19 cellular contexts compared by ENCODE assay signal in genomic region chr18:7562491-7562890, GRCh38.
"Had no signal": no experiment of that assay in that cellular context is flagged by ENCODE, and none has a peak within 500 bp of the region (broad histone marks: within the 10 kb centered on the region; RNA-seq: fewer than 3 reads in every experiment).

No MANE protein-coding gene starts in this region.

- DNase-seq: activated CD4-positive, alpha-beta memory T cell treated with anti-CD3 and anti-CD28 coated beads for 36 hours; activated CD4-positive, alpha-beta T cell treated with anti-CD3 and anti-CD28 coated beads for 48 hours; activated effector memory CD4-positive, alpha-beta T cell treated with Interleukin-2 at 50 U/mL for 16 hours; activated naive CD4-positive, alpha-beta T cell treated with anti-CD3 and anti-CD28 coated beads for 36 hours; activated T-cell treated with anti-CD3 and anti-CD28 coated beads, Interleukin-2, amount 50 U/mL, for 72 hours; amygdala; cortex of kidney; effector CD4-positive, alpha-beta T cell; erythroblast; foreskin fibroblast; immature natural killer cell; mesendoderm; naive thymus-derived CD4-positive, alpha-beta T cell; stimulated activated CD4-positive, alpha-beta T cell treated with anti-CD3 and anti-CD28 coated beads, Interleukin-12 subunit alpha, Interleukin-12 subunit beta, amount 100 ng/mL, for 4 hours; stimulated activated CD4-positive, alpha-beta T cell treated with anti-CD3 and anti-CD28 coated beads, Interleukin-4, amount 100 ng/mL, for 4 hours; stimulated activated naive CD8-positive, alpha-beta T cell treated with anti-CD3 and anti-CD28 coated beads, Interleukin-15, Interleukin-2, amounts not matched to agents 100 U/mL and 50 U/mL, for 24 hours; T1000 had no signal

- H3K4me1 Mint-ChIP-seq: neural crest cell had no signal

- ATAC-seq: activated T-cell treated with anti-CD3 and anti-CD28 coated beads, Interleukin-2, amount 50 U/mL, for 72 hours; naive thymus-derived CD4-positive, alpha-beta T cell; stimulated activated naive CD8-positive, alpha-beta T cell treated with anti-CD3 and anti-CD28 coated beads, Interleukin-15, Interleukin-2, amounts not matched to agents 100 U/mL and 50 U/mL, for 24 hours had no signal

- H3K4me3 Mint-ChIP-seq: activated CD4-positive, alpha-beta memory T cell treated with anti-CD3 and anti-CD28 coated beads for 36 hours; activated naive CD4-positive, alpha-beta T cell treated with anti-CD3 and anti-CD28 coated beads for 36 hours; activated T-cell treated with anti-CD3 and anti-CD28 coated beads, Interleukin-2, amount 50 U/mL, for 72 hours; immature natural killer cell; naive thymus-derived CD4-positive, alpha-beta T cell; neural crest cell; T-helper 1 cell treated with Interleukin-12 subunit alpha and Interleukin-12 subunit beta and Interleukin-4 antibody, amounts not matched to agents 30 μg/mL and 1 μg/mL, for 36 hours had no signal

- H3K9me3 Mint-ChIP-seq: activated CD4-positive, alpha-beta memory T cell treated with anti-CD3 and anti-CD28 coated beads for 36 hours; activated naive CD4-positive, alpha-beta T cell treated with anti-CD3 and anti-CD28 coated beads for 36 hours; activated T-cell treated with anti-CD3 and anti-CD28 coated beads, Interleukin-2, amount 50 U/mL, for 72 hours; immature natural killer cell; neural crest cell; T-helper 1 cell treated with Interleukin-12 subunit alpha and Interleukin-12 subunit beta and Interleukin-4 antibody, amounts not matched to agents 30 μg/mL and 1 μg/mL, for 36 hours had no signal

- H3K27ac Mint-ChIP-seq: activated CD4-positive, alpha-beta memory T cell treated with anti-CD3 and anti-CD28 coated beads for 36 hours; activated naive CD4-positive, alpha-beta T cell treated with anti-CD3 and anti-CD28 coated beads for 36 hours; activated T-cell treated with anti-CD3 and anti-CD28 coated beads, Interleukin-2, amount 50 U/mL, for 72 hours; immature natural killer cell; naive thymus-derived CD4-positive, alpha-beta T cell; T-helper 1 cell treated with Interleukin-12 subunit alpha and Interleukin-12 subunit beta and Interleukin-4 antibody, amounts not matched to agents 30 μg/mL and 1 μg/mL, for 36 hours had no signal

- H3K36me3 Mint-ChIP-seq: activated CD4-positive, alpha-beta memory T cell treated with anti-CD3 and anti-CD28 coated beads for 36 hours; immature natural killer cell; naive thymus-derived CD4-positive, alpha-beta T cell had no signal
